ENCODE assay signal across 9 cellular contexts in the genomic region with DNA sequence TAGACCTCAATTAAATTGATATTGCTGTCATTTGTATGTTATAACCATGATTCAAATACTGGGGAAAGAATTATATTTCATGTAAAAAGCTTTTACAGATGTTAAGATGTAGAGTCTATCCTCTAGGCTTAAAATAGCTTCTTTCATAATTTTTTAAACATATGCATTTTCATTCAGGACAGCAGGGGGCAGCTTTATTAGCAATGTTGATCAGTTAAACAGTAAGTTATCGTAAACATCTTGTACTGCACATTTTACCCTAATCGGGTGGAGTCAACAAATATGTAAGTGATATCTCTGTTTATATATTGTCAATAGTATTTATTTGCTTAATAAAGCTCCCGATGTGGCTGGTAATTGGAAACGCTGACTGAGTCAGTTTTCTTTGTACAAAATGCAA.
A peak's percentile ranks its signal among the peaks of the same experiment; 100 is the strongest.
DNase-seq lines count a peak whose midpoint lies in the region; ATAC-seq and TF ChIP-seq lines count a peak whose summit lies in the region.
"Had no signal": no experiment of that assay in that cellular context is flagged by ENCODE, and none has a peak within 500 bp of the region (broad histone marks: within the 10 kb centered on the region; RNA-seq: fewer than 3 reads in every experiment).

No MANE protein-coding gene starts in this region.

- H3K27ac ChIP-seq in OCI-LY7 (ENCODE audit: low read depth, low read length, poor library complexity, severe bottlenecking) (no peak overlapping the region), testis (no peak overlapping the region)

- no peak overlapping the region for H3K4me3 Mint-ChIP-seq in activated naive CD4-positive, alpha-beta T cell treated with anti-CD3 and anti-CD28 coated beads, Interleukin-2, amount 10 ng/mL, durations not matched to agents 7 days and 5 days

- CTCF ChIA-PET in activated naive CD4-positive, alpha-beta T cell treated with anti-CD3 and anti-CD28 coated beads, Interleukin-2, amount 10 ng/mL, durations not matched to agents 7 days and 5 days (lab: Charles Lee): interaction anchor here (0.7 to 7.6 kb wide), 6 partner anchors 19 to 334 kb away, joined by 3 to 51 read pairs (median 3); no protein-coding TSS in a partner anchor
- CTCF ChIA-PET in OCI-LY7 (lab: Charles Lee; ENCODE audit: unreplicated experiment): no interaction called here

- H3K4me1 Mint-ChIP-seq in activated naive CD4-positive, alpha-beta T cell treated with anti-CD3 and anti-CD28 coated beads, Interleukin-2, amount 10 ng/mL, durations not matched to agents 7 days and 5 days: no peaks in the 10 kb centered on the region

- no peak overlapping the region for H2AFZ ChIP-seq in OCI-LY7 (ENCODE audit: low read length)

- H3K27me3 ChIP-seq in testis: no peaks in the 10 kb centered on the region

- H3K36me3 ChIP-seq in OCI-LY7 (ENCODE audit: insufficient read depth, low read length) (no peaks in the 10 kb centered on the region), testis (ENCODE audit: low read depth, missing control alignments) (no peaks in the 10 kb centered on the region)

- H3K9me2 ChIP-seq in OCI-LY7 (ENCODE audit: insufficient read depth, low read length): no peaks in the 10 kb centered on the region

- H3K27me3 Mint-ChIP-seq in activated naive CD4-positive, alpha-beta T cell treated with anti-CD3 and anti-CD28 coated beads, Interleukin-2, amount 10 ng/mL, durations not matched to agents 7 days and 5 days: no peaks in the 10 kb centered on the region

- POLR2A ChIA-PET in OCI-LY7 (lab: Charles Lee): interaction anchor here (0.6 to 0.7 kb wide), 2 partner anchors 90 to 236 kb away, joined by 3 to 4 read pairs; no protein-coding TSS in a partner anchor

- 43 to 48% methylated on average over 4 of the region's 4 CpGs for WGBS in testis, 2 donors

- no TSS peak for BruUV-seq in OCI-LY7 (replicated peaks; lab: Mats Ljungman, UMichigan)

- peak; percentile 71 for TF ChIP-seq CTCF in OCI-LY7 (conservative IDR thresholded peaks at IDR 0.05; ENCODE audit: low read length)
- TF ChIP-seq CTCF in testis (IDR thresholded peaks at IDR 0.05): peak in 2 of 3 experiments; percentile 27 to 29

- H3K4me1 ChIP-seq in OCI-LY7 (ENCODE audit: insufficient read depth, low read length, poor library complexity, severe bottlenecking) (no peaks in the 10 kb centered on the region), testis (no peaks in the 10 kb centered on the region)

- ATAC-seq in activated naive CD4-positive, alpha-beta T cell treated with anti-CD3 and anti-CD28 coated beads, Interleukin-2, amount 50 U/mL, for 72 hours: no peak
- ATAC-seq in HG03442 (IDR thresholded peaks at IDR 0.05; ENCODE audit: unreplicated experiment) (no peak), HG03521 (IDR thresholded peaks at IDR 0.05; ENCODE audit: unreplicated experiment) (no peak)
- ATAC-seq: mucosa of descending colon had no signal

- H3K36me3 Mint-ChIP-seq in activated naive CD4-positive, alpha-beta T cell treated with anti-CD3 and anti-CD28 coated beads, Interleukin-2, amount 10 ng/mL, durations not matched to agents 7 days and 5 days: no peaks in the 10 kb centered on the region
- H3K36me3 Mint-ChIP-seq in activated naive CD4-positive, alpha-beta T cell treated with anti-CD3 and anti-CD28 coated beads, Interleukin-2, amount 50 U/mL, for 72 hours: no peaks in the 10 kb centered on the region

- no peak overlapping the region for H3K27ac Mint-ChIP-seq in activated naive CD4-positive, alpha-beta T cell treated with anti-CD3 and anti-CD28 coated beads, Interleukin-2, amount 10 ng/mL, durations not matched to agents 7 days and 5 days
- no peak overlapping the region for H3K27ac Mint-ChIP-seq in activated naive CD4-positive, alpha-beta T cell treated with anti-CD3 and anti-CD28 coated beads, Interleukin-2, amount 50 U/mL, for 72 hours

- intact Hi-C loops in OCI-LY7 (cut with micrococcal nuclease; ENCODE audit: unreplicated experiment): no loop called here
- intact Hi-C loops in testis (cut with DNase I; ENCODE audit: low total_unique reads): no loop called here

- no peaks in the 10 kb centered on the region for H3K9me3 Mint-ChIP-seq in activated naive CD4-positive, alpha-beta T cell treated with anti-CD3 and anti-CD28 coated beads, Interleukin-2, amount 10 ng/mL, durations not matched to agents 7 days and 5 days
- H3K9me3 Mint-ChIP-seq in activated naive CD4-positive, alpha-beta T cell treated with anti-CD3 and anti-CD28 coated beads, Interleukin-2, amount 50 U/mL, for 72 hours: no peaks in the 10 kb centered on the region

- no peaks in the 10 kb centered on the region for H4K20me1 ChIP-seq in OCI-LY7 (ENCODE audit: insufficient read depth, low read length)

- no peaks in the 10 kb centered on the region for H3K9me3 ChIP-seq in OCI-LY7 (ENCODE audit: low read length)
- no peaks in the 10 kb centered on the region for H3K9me3 ChIP-seq in testis
- H3K9me3 ChIP-seq: mucosa of descending colon had no signal

- H3K4me3 ChIP-seq in OCI-LY7 (ENCODE audit: low read depth, low read length, poor library complexity, severe bottlenecking) (no peak overlapping the region), testis (no peak overlapping the region)
- H3K4me3 ChIP-seq: mucosa of descending colon had no signal

- no peaks in the 10 kb centered on the region for H3K79me2 ChIP-seq in OCI-LY7 (ENCODE audit: insufficient read depth, low read depth, low read length)

- TF ChIP-seq POLR2A in testis (IDR thresholded peaks at IDR 0.05): no peak

- no peak overlapping the region for H3K4me2 ChIP-seq in OCI-LY7 (ENCODE audit: low read length)

- peak; percentile 22 for DNase-seq in activated naive CD4-positive, alpha-beta T cell treated with anti-CD3 and anti-CD28 coated beads, Interleukin-2, amount 10 ng/mL, durations not matched to agents 7 days and 5 days
- no peak for DNase-seq in activated naive CD4-positive, alpha-beta T cell treated with anti-CD3 and anti-CD28 coated beads, Interleukin-2, amount 50 U/mL, for 72 hours (ENCODE audit: low spot score in 2 of 2)
- DNase-seq in OCI-LY7 (ENCODE audit: low spot score): peak; percentile 17
- peak; percentile 30 for DNase-seq in fibroblast of gingiva (ENCODE audit: low read depth)
- DNase-seq in testis: no peak
- no peak for DNase-seq in NCI-H2081 treated with DMSO at 0.1 percent for 48 hours (lab: John Stamatoyannopoulos, UW)

Comparison
In these comparisons a context has a peak if more than half of its experiments do, and no peak if none do; other contexts are left out.
1. DNase-seq: peak in activated naive CD4-positive, alpha-beta T cell treated with anti-CD3 and anti-CD28 coated beads, Interleukin-2, amount 10 ng/mL, durations not matched to agents 7 days and 5 days (single experiment), OCI-LY7 (single experiment) and fibroblast of gingiva (single experiment); none in activated naive CD4-positive, alpha-beta T cell treated with anti-CD3 and anti-CD28 coated beads, Interleukin-2, amount 50 U/mL, for 72 hours (0 of 2), testis (single experiment) and NCI-H2081 treated with DMSO at 0.1 percent for 48 hours (single experiment).